In genomic region chr1:145281728-145282663, GRCh38 we compare ENCODE assay signal across 8 cellular contexts. TPM values are rescaled to one million over a fixed set of nuclear protein-coding genes. Genes with fewer than 3 reads are reported as not detected.
DNase-seq lines count a peak whose midpoint lies in the region; ATAC-seq and TF ChIP-seq lines count a peak whose summit lies in the region.
"Not testable (repeated sequence)": the region's sequence is repeated elsewhere in the genome, so short reads cannot be mapped to it uniquely, and the experiment has no call there.

No MANE protein-coding gene starts in this region.

- H3K27me3 ChIP-seq in liver (ENCODE audit: control insufficient read depth in 4 of 4, insufficient read depth in 4 of 4, low read length in 3 of 4); gastrocnemius medialis: not testable (repeated sequence)

- not testable (repeated sequence) for TF ChIP-seq RAD21 in liver (IDR thresholded peaks at IDR 0.05)

- peak; percentile 23 for ATAC-seq in GM19397 (IDR thresholded peaks at IDR 0.05; ENCODE audit: unreplicated experiment)
- ATAC-seq in HG03097 (IDR thresholded peaks at IDR 0.05; ENCODE audit: low FRiP score, unreplicated experiment) = peak; percentile 20
- peak; percentile 14 for ATAC-seq in effector memory CD8-positive, alpha-beta T cell (replicated peaks)
- not testable (repeated sequence) for ATAC-seq in gastrocnemius medialis

- H3K36me3 Mint-ChIP-seq in activated T-cell treated with anti-CD3 and anti-CD28 coated beads, Interleukin-2, amount 50 U/mL, for 24 hours (ENCODE audit: low read depth) = not testable (repeated sequence)
- H3K36me3 Mint-ChIP-seq in effector memory CD8-positive, alpha-beta T cell (ENCODE audit: insufficient read depth) = peaks cover 28% of the 10 kb centered on the region

- H3K9me3 Mint-ChIP-seq in activated T-cell treated with anti-CD3 and anti-CD28 coated beads, Interleukin-2, amount 50 U/mL, for 24 hours; effector memory CD8-positive, alpha-beta T cell: not testable (repeated sequence)

- H3K4me3 ChIP-seq in liver (ENCODE audit: low read depth in 1 of 3, low read length in 3 of 3) (peak overlapping the region in 1 of 3 donors; percentile 32), gastrocnemius medialis (peak overlapping the region in 3 of 4 donors; percentile 46 to 65 (median 58))

- in situ Hi-C loops in gastrocnemius medialis (cut with MboI; ENCODE audit: low sequenced_read_pairs in 4 of 4) = not testable (repeated sequence)

- H3K27me3 Mint-ChIP-seq in activated T-cell treated with anti-CD3 and anti-CD28 coated beads, Interleukin-2, amount 50 U/mL, for 24 hours; effector memory CD8-positive, alpha-beta T cell: not testable (repeated sequence)

- H3K27ac Mint-ChIP-seq in activated T-cell treated with anti-CD3 and anti-CD28 coated beads, Interleukin-2, amount 50 U/mL, for 24 hours = peak overlapping the region; percentile 98
- H3K27ac Mint-ChIP-seq in effector memory CD8-positive, alpha-beta T cell = peak overlapping the region; percentile 96 to 98

- TF ChIP-seq POLR2A in gastrocnemius medialis (IDR thresholded peaks at IDR 0.05) = not testable (repeated sequence)

- POLR2A ChIA-PET in RWPE1 (lab: Yijun Ruan, JAX; ENCODE audit: low non-redundant PET) = not testable (repeated sequence)

- TF ChIP-seq CTCF in 22Rv1 (IDR thresholded peaks at IDR 0.05); RWPE1 (conservative IDR thresholded peaks at IDR 0.05; ENCODE audit: low read depth); liver (IDR thresholded peaks at IDR 0.05; ENCODE audit: low read depth, low read length, missing input control); gastrocnemius medialis (IDR thresholded peaks at IDR 0.05 in 4 of 5, conservative IDR thresholded peaks at IDR 0.05 in 1 of 5): not testable (repeated sequence)

- H3K27ac ChIP-seq in 22Rv1 (peak overlapping the region; percentile 87), RWPE1 (peak overlapping the region; percentile 86), liver (ENCODE audit: low read depth in 1 of 2, low read length in 2 of 2) (peak overlapping the region; percentile 72 to 82), gastrocnemius medialis (peak overlapping the region in 3 of 4 donors; percentile 69 to 73 (median 72))

- intact Hi-C loops in gastrocnemius medialis (cut with DNase I; ENCODE audit: low total_unique reads) = not testable (repeated sequence)

- not testable (repeated sequence) for H3K4me1 Mint-ChIP-seq in activated T-cell treated with anti-CD3 and anti-CD28 coated beads, Interleukin-2, amount 50 U/mL, for 24 hours (ENCODE audit: low read depth); effector memory CD8-positive, alpha-beta T cell (ENCODE audit: low read depth in 2 of 2)

- H3K36me3 ChIP-seq in liver (ENCODE audit: control insufficient read depth in 4 of 4, insufficient read depth in 3 of 4, low read depth in 1 of 4, low read length in 3 of 4); gastrocnemius medialis: not testable (repeated sequence)

- DNase-seq in RWPE1 (ENCODE audit: low spot score) = not testable (repeated sequence)
- DNase-seq in activated T-cell treated with anti-CD3 and anti-CD28 coated beads, Interleukin-2, amount 50 U/mL, for 24 hours = peak; percentile 44
- DNase-seq in effector memory CD8-positive, alpha-beta T cell = peak; percentile 16 to 22 (median 20)
- DNase-seq in gastrocnemius medialis = peak in 1 of 2 donors; percentile 1

- H3K4me1 ChIP-seq in liver (ENCODE audit: control insufficient read depth in 4 of 4, insufficient read depth in 4 of 4, low read length in 3 of 4); gastrocnemius medialis: not testable (repeated sequence)

- CTCF ChIA-PET in RWPE1 (lab: Yijun Ruan, JAX) = not testable (repeated sequence)

- peak overlapping the region; percentile 79 for H3K4me3 Mint-ChIP-seq in activated T-cell treated with anti-CD3 and anti-CD28 coated beads, Interleukin-2, amount 50 U/mL, for 24 hours
- peak overlapping the region; percentile 91 to 98 for H3K4me3 Mint-ChIP-seq in effector memory CD8-positive, alpha-beta T cell

- not testable (repeated sequence) for H3K9ac ChIP-seq in liver (ENCODE audit: low read depth in 1 of 2, low read length in 2 of 2)

- H3K9me3 ChIP-seq in liver (ENCODE audit: control insufficient read depth in 4 of 4, low read length in 3 of 4); gastrocnemius medialis: not testable (repeated sequence)

- 19% methylated on average over 24 of the region's 33 CpGs for WGBS in liver

RNA-seq across cellular contexts. Expression of gene PPIAL4D, which starts 40.0 kb away (rescaled TPM):
- not detected for total RNA-seq in liver
- not detected for polyA plus RNA-seq in liver
- total RNA-seq in gastrocnemius medialis = not detected
